Comparison of ENCODE assay signal across 1 cellular context in genomic region chr12:57158665-57159064, GRCh38.
TF ChIP-seq lines count a peak whose summit lies in the region.

No MANE protein-coding gene starts in this region.

TF ChIP-seq in HEK293, 187 proteins besides CTCF, POLR2A, EP300 and RAD21 (continued from another document):
- TF ChIP-seq GLI2 (tag by site-specific recombination; IDR thresholded peaks at IDR 0.05; ENCODE audit: borderline replicate concordance, low read depth) (no peak), MZF1 (tag by site-specific recombination; IDR thresholded peaks at IDR 0.05; ENCODE audit: borderline replicate concordance) (no peak), PRDM2 (tag by site-specific recombination; IDR thresholded peaks at IDR 0.05; ENCODE audit: borderline replicate concordance) (no peak)
